Comparison of ENCODE assay signal across 16 cellular contexts in genomic region chr2:237636578-237636977, GRCh38.
"Had no signal": no experiment of that assay in that cellular context is flagged by ENCODE, and none has a peak within 500 bp of the region (broad histone marks: within the 10 kb centered on the region; RNA-seq: fewer than 3 reads in every experiment).

No MANE protein-coding gene starts in this region.

- H3K4me1 ChIP-seq: foreskin keratinocyte had no signal

- H3K9me3 Mint-ChIP-seq: activated naive CD4-positive, alpha-beta T cell treated with anti-CD3 and anti-CD28 coated beads, Interleukin-2, amount 50 U/mL, for 72 hours had no signal

- DNase-seq: activated CD4-positive, alpha-beta T cell treated with anti-CD3 and anti-CD28 coated beads, Interleukin-2, amount 50 U/mL, for 4 hours; activated gamma-delta T cell treated with Interleukin-2 at 50 U/mL for 16 hours; activated T-cell treated with anti-CD3 and anti-CD28 coated beads for 4 hours; foreskin keratinocyte; nephron progenitor cell; sigmoid colon; stimulated activated CD4-positive, alpha-beta T cell treated with anti-CD3 and anti-CD28 coated beads, Interleukin-15, amount 100 ng/mL, for 24 hours; stimulated activated naive CD4-positive, alpha-beta T cell treated with Interleukin-2 at 50 U/mL for 16 hours; T-helper 1 cell had no signal

- H3K27me3 ChIP-seq: sigmoid colon, SJSA1 had no signal

- ATAC-seq: activated naive CD4-positive, alpha-beta T cell treated with anti-CD3 and anti-CD28 coated beads, Interleukin-2, amount 50 U/mL, for 72 hours; foreskin keratinocyte; left lobe of liver had no signal

- H3K27ac ChIP-seq: foreskin keratinocyte, sigmoid colon, SJSA1, thoracic aorta had no signal

- H3K36me3 ChIP-seq: sigmoid colon, thoracic aorta had no signal

- H3K9me3 ChIP-seq: SJSA1, thoracic aorta had no signal

- H3K4me3 Mint-ChIP-seq: mesothelial cell of epicardium, nephron progenitor cell had no signal

- H3K4me3 ChIP-seq: lung, sigmoid colon, SJSA1, smooth muscle cell, thoracic aorta had no signal

- H3K27ac Mint-ChIP-seq: activated naive CD4-positive, alpha-beta T cell treated with anti-CD3 and anti-CD28 coated beads, Interleukin-2, amount 50 U/mL, for 72 hours; mesothelial cell of epicardium; nephron progenitor cell had no signal

- H3K36me3 Mint-ChIP-seq: activated naive CD4-positive, alpha-beta T cell treated with anti-CD3 and anti-CD28 coated beads, Interleukin-2, amount 50 U/mL, for 72 hours had no signal

- H3K4me1 Mint-ChIP-seq: mesothelial cell of epicardium had no signal
